In genomic region chrX:103236296-103236695, GRCh38 we compare ENCODE assay signal across 8 cellular contexts. TPM values are rescaled to one million over a fixed set of nuclear protein-coding genes. Genes with fewer than 3 reads are reported as not detected.
"Had no signal": no experiment of that assay in that cellular context is flagged by ENCODE, and none has a peak within 500 bp of the region (broad histone marks: within the 10 kb centered on the region; RNA-seq: fewer than 3 reads in every experiment).

No MANE protein-coding gene starts in this region.

- H3K27ac Mint-ChIP-seq: GM23338, H9 had no signal

- H2AFZ ChIP-seq: GM23338 had no signal

- H3K4me1 Mint-ChIP-seq: H9 had no signal

- FAIRE-seq: H1, H54, HTR-8/SVneo had no signal

- DNase-seq: H9, HCEC 1CT, IMR-90 had no signal

- H3K9me3 Mint-ChIP-seq: GM23338 had no signal

- H3K4me3 Mint-ChIP-seq: GM23338, H9 had no signal

- ATAC-seq: GM23338 had no signal

- H3K4me3 ChIP-seq: GM23338 had no signal

- H3K4me2 ChIP-seq: GM23338 had no signal

RNA-seq across cellular contexts. Expression of gene BEX4, which starts 21.4 kb away (rescaled TPM):
- total RNA-seq: HT-29 had no signal

RNA-seq across cellular contexts. Expression of gene TCEAL5, which starts 40.3 kb away (rescaled TPM):
- total RNA-seq: H9, HT-29, IMR-90 had no signal
- polyA plus RNA-seq: IMR-90 had no signal
